9 cellular contexts compared by ENCODE assay signal in the genomic region with DNA sequence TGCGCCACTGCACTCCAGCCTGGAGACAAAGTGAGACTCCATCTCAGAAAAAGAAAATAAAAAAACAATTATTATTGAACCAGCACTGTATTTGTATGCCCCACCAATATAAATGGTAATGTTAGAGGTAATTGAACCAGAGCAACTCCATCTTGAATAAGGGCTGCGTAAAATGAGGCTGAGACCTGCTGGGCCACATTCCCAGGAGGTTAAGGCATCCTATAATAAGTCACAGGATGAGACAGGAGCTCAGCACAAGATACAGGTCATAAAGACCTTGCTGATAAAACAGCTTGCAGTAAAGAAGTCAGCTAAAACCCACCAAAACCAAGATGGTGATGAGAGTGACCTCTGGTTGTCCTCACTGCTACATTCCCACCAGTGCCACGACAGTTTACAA. TPM values are rescaled to one million over a fixed set of nuclear protein-coding genes. Genes with fewer than 3 reads are reported as not detected.
"Had no signal": no experiment of that assay in that cellular context is flagged by ENCODE, and none has a peak within 500 bp of the region (broad histone marks: within the 10 kb centered on the region; RNA-seq: fewer than 3 reads in every experiment).

No MANE protein-coding gene starts in this region.

RNA-seq across cellular contexts. Expression of gene C12orf56, which starts 29.4 kb away (rescaled TPM):
- total RNA-seq: activated B cell treated with CpG ODN at 0.5 μM for 24 hours; activated CD4-positive, alpha-beta memory T cell treated with anti-CD3 and anti-CD28 coated beads for 36 hours; activated CD4-positive, alpha-beta T cell treated with anti-CD3 and anti-CD28 coated beads for 36 hours; activated CD4-positive, alpha-beta T cell treated with anti-CD3 and anti-CD28 coated beads, Interleukin-2, amount 10 ng/mL, durations not matched to agents 24 days and 14 days; activated CD4-positive, alpha-beta T cell treated with anti-CD3 and anti-CD28 coated beads, Interleukin-2, amount 10 ng/mL, durations not matched to agents 7 days and 5 days; activated CD8-positive, alpha-beta memory T cell treated with anti-CD3 and anti-CD28 coated beads for 36 hours; activated CD8-positive, alpha-beta memory T cell treated with anti-CD3 and anti-CD28 coated beads, Interleukin-2, amount 10 ng/mL, durations not matched to agents 7 days and 5 days; activated CD8-positive, alpha-beta T cell treated with anti-CD3 and anti-CD28 coated beads for 36 hours; activated CD8-positive, alpha-beta T cell treated with anti-CD3 and anti-CD28 coated beads, Interleukin-2, amount 10 ng/mL, durations not matched to agents 7 days and 5 days had no signal
